ENCODE assay signal across 7 cellular contexts in genomic region chr3:169765281-169765624, GRCh38. TPM values are rescaled to one million over a fixed set of nuclear protein-coding genes. Genes with fewer than 3 reads are reported as not detected.
DNase-seq lines count a peak whose midpoint lies in the region; ATAC-seq and TF ChIP-seq lines count a peak whose summit lies in the region.

No MANE protein-coding gene starts in this region.

- H3K36me3 Mint-ChIP-seq in HFFc6 (ENCODE audit: low read depth) = peaks cover 13% of the 10 kb centered on the region
- H3K36me3 Mint-ChIP-seq in activated T-helper 1 cell treated with anti-CD3 and anti-CD28 coated beads, Interleukin-12 subunit alpha, Interleukin-12 subunit beta, Interleukin-2, Interleukin-4 antibody, amounts not matched to agents 30 ng/mL and 10 ng/mL and 1 ng/mL, durations not matched to agents 14 hours and 24 hours and 36 hours (ENCODE audit: low read depth) = peaks cover 2% of the 10 kb centered on the region

- DNase-seq in HFFc6 (no peak), SHP77 (lab: John Stamatoyannopoulos, UW) (no peak), D341Med (ENCODE audit: low spot score) (no peak)
- no peak for DNase-seq in activated T-helper 1 cell treated with anti-CD3 and anti-CD28 coated beads, Interleukin-12 subunit alpha, Interleukin-12 subunit beta, Interleukin-2, Interleukin-4 antibody, amounts not matched to agents 30 ng/mL and 10 ng/mL and 1 ng/mL, durations not matched to agents 14 hours and 24 hours and 36 hours (ENCODE audit: low spot score)
- no peak for DNase-seq in stimulated activated naive CD8-positive, alpha-beta T cell treated with anti-CD3 and anti-CD28 coated beads, Interleukin-15, amount 100 ng/mL, for 72 hours

- peak overlapping the region; percentile 51 for H3K9ac ChIP-seq in iPS-15b (ENCODE audit: low read depth, low read length)

- H3K4me3 ChIP-seq in iPS-15b (ENCODE audit: low read depth, low read length) = peak overlapping the region; percentile 43

- intact Hi-C loops in activated T-helper 1 cell treated with anti-CD3 and anti-CD28 coated beads, Interleukin-12 subunit alpha, Interleukin-12 subunit beta, Interleukin-2, Interleukin-4 antibody, amounts not matched to agents 30 ng/mL and 10 ng/mL and 1 ng/mL, durations not matched to agents 14 hours and 24 hours and 36 hours (cut with micrococcal nuclease) = loop anchor here (1.0 to 10.0 kb wide), 7 partner anchors 8 to 1670 kb away; partner anchors contain the start of genes GOLIM4, LRRC34, LRRIQ4 and MYNN

- H3K27ac Mint-ChIP-seq in HFFc6 = peak overlapping the region; percentile 87
- peak overlapping the region; percentile 94 for H3K27ac Mint-ChIP-seq in activated T-helper 1 cell treated with anti-CD3 and anti-CD28 coated beads, Interleukin-12 subunit alpha, Interleukin-12 subunit beta, Interleukin-2, Interleukin-4 antibody, amounts not matched to agents 30 ng/mL and 10 ng/mL and 1 ng/mL, durations not matched to agents 14 hours and 24 hours and 36 hours
- peak overlapping the region; percentile 75 to 79 for H3K27ac Mint-ChIP-seq in stimulated activated naive CD8-positive, alpha-beta T cell treated with anti-CD3 and anti-CD28 coated beads, Interleukin-15, amount 100 ng/mL, for 72 hours

- H3K9me3 ChIP-seq in iPS-15b (ENCODE audit: control insufficient read depth, insufficient read depth, low read length) = no peaks in the 10 kb centered on the region

- H3K4me1 Mint-ChIP-seq in HFFc6 (ENCODE audit: low read depth) = peaks cover 38% of the 10 kb centered on the region
- peaks cover 22% of the 10 kb centered on the region for H3K4me1 Mint-ChIP-seq in activated T-helper 1 cell treated with anti-CD3 and anti-CD28 coated beads, Interleukin-12 subunit alpha, Interleukin-12 subunit beta, Interleukin-2, Interleukin-4 antibody, amounts not matched to agents 30 ng/mL and 10 ng/mL and 1 ng/mL, durations not matched to agents 14 hours and 24 hours and 36 hours (ENCODE audit: low read depth)
- peaks cover 19% of the 10 kb centered on the region for H3K4me1 Mint-ChIP-seq in stimulated activated naive CD8-positive, alpha-beta T cell treated with anti-CD3 and anti-CD28 coated beads, Interleukin-15, amount 100 ng/mL, for 72 hours

- no peak for TF ChIP-seq CTCF in HFFc6 (IDR thresholded peaks at IDR 0.05)

- H3K27me3 Mint-ChIP-seq in HFFc6 (ENCODE audit: insufficient read depth) = no peaks in the 10 kb centered on the region; the same call in 1 of the 2 replicates
- H3K27me3 Mint-ChIP-seq in activated T-helper 1 cell treated with anti-CD3 and anti-CD28 coated beads, Interleukin-12 subunit alpha, Interleukin-12 subunit beta, Interleukin-2, Interleukin-4 antibody, amounts not matched to agents 30 ng/mL and 10 ng/mL and 1 ng/mL, durations not matched to agents 14 hours and 24 hours and 36 hours (ENCODE audit: insufficient read depth) = peaks cover 5% of the 10 kb centered on the region
- no peaks in the 10 kb centered on the region for H3K27me3 Mint-ChIP-seq in stimulated activated naive CD8-positive, alpha-beta T cell treated with anti-CD3 and anti-CD28 coated beads, Interleukin-15, amount 100 ng/mL, for 72 hours

- H3K27me3 ChIP-seq in iPS-15b (ENCODE audit: control insufficient read depth, insufficient read depth, low read length) = no peaks in the 10 kb centered on the region

- peaks cover 2% of the 10 kb centered on the region for H3K36me3 ChIP-seq in iPS-15b (ENCODE audit: control insufficient read depth, insufficient read depth, low read length)

- no peaks in the 10 kb centered on the region for H3K4me1 ChIP-seq in iPS-15b (ENCODE audit: control insufficient read depth, insufficient read depth, low read length)

- no peak for ATAC-seq in stimulated activated naive CD8-positive, alpha-beta T cell treated with anti-CD3 and anti-CD28 coated beads, Interleukin-15, amount 100 ng/mL, for 72 hours
- no peak for ATAC-seq in GM19463 (IDR thresholded peaks at IDR 0.05; ENCODE audit: unreplicated experiment)

- H3K9me3 Mint-ChIP-seq in HFFc6 = peaks cover 18% of the 10 kb centered on the region
- no peaks in the 10 kb centered on the region for H3K9me3 Mint-ChIP-seq in activated T-helper 1 cell treated with anti-CD3 and anti-CD28 coated beads, Interleukin-12 subunit alpha, Interleukin-12 subunit beta, Interleukin-2, Interleukin-4 antibody, amounts not matched to agents 30 ng/mL and 10 ng/mL and 1 ng/mL, durations not matched to agents 14 hours and 24 hours and 36 hours
- H3K9me3 Mint-ChIP-seq in stimulated activated naive CD8-positive, alpha-beta T cell treated with anti-CD3 and anti-CD28 coated beads, Interleukin-15, amount 100 ng/mL, for 72 hours = no peaks in the 10 kb centered on the region

- H3K4me3 Mint-ChIP-seq in HFFc6 = peak overlapping the region; percentile 96
- peak overlapping the region; percentile 85 for H3K4me3 Mint-ChIP-seq in activated T-helper 1 cell treated with anti-CD3 and anti-CD28 coated beads, Interleukin-12 subunit alpha, Interleukin-12 subunit beta, Interleukin-2, Interleukin-4 antibody, amounts not matched to agents 30 ng/mL and 10 ng/mL and 1 ng/mL, durations not matched to agents 14 hours and 24 hours and 36 hours
- H3K4me3 Mint-ChIP-seq in stimulated activated naive CD8-positive, alpha-beta T cell treated with anti-CD3 and anti-CD28 coated beads, Interleukin-15, amount 100 ng/mL, for 72 hours = peak overlapping the region; percentile 91 to 92

RNA-seq across cellular contexts. Expression of gene TERC, which starts 0.4 kb away (rescaled TPM):
- total RNA-seq in HFFc6 (2021; fragmentation: NEBNext Ultra II Directional; extraction: Animal tissue kit (Norgen Biotek cat#: 25700)) = 10 to 100 TPM in 5 of 6 experiments, 1 to 10 TPM in 1; 9.7 to 24.5 (median 13.3) TPM
- 3.1 and 3.4 TPM in 2 replicates for total RNA-seq in activated T-helper 1 cell treated with anti-CD3 and anti-CD28 coated beads, Interleukin-12 subunit alpha, Interleukin-12 subunit beta, Interleukin-2, Interleukin-4 antibody, amounts not matched to agents 30 ng/mL and 10 ng/mL and 1 ng/mL, durations not matched to agents 14 hours and 24 hours and 36 hours

RNA-seq across cellular contexts. Expression of gene ACTRT3, which starts 4.1 kb away (rescaled TPM):
- 1 to 10 TPM; 1.2 to 3.5 (median 1.7) TPM for total RNA-seq in HFFc6 (2021; fragmentation: NEBNext Ultra II Directional; extraction: Animal tissue kit (Norgen Biotek cat#: 25700))
- total RNA-seq in activated T-helper 1 cell treated with anti-CD3 and anti-CD28 coated beads, Interleukin-12 subunit alpha, Interleukin-12 subunit beta, Interleukin-2, Interleukin-4 antibody, amounts not matched to agents 30 ng/mL and 10 ng/mL and 1 ng/mL, durations not matched to agents 14 hours and 24 hours and 36 hours = 1.1 and 1.3 TPM in 2 replicates

RNA-seq across cellular contexts. Expression of gene MYNN, which starts 7.9 kb away (rescaled TPM):
- 10 to 100 TPM; 10.9 to 13.8 (median 11.7) TPM for total RNA-seq in HFFc6 (2021; fragmentation: NEBNext Ultra II Directional; extraction: Animal tissue kit (Norgen Biotek cat#: 25700))
- total RNA-seq in activated T-helper 1 cell treated with anti-CD3 and anti-CD28 coated beads, Interleukin-12 subunit alpha, Interleukin-12 subunit beta, Interleukin-2, Interleukin-4 antibody, amounts not matched to agents 30 ng/mL and 10 ng/mL and 1 ng/mL, durations not matched to agents 14 hours and 24 hours and 36 hours = 14.5 and 16.8 TPM in 2 replicates

RNA-seq across cellular contexts. Expression of gene LRRIQ4, which starts 47.4 kb away (rescaled TPM):
- not detected for total RNA-seq in HFFc6 (2021; fragmentation: NEBNext Ultra II Directional; extraction: Animal tissue kit (Norgen Biotek cat#: 25700))
- 0.10 and 0.12 TPM in 2 replicates for total RNA-seq in activated T-helper 1 cell treated with anti-CD3 and anti-CD28 coated beads, Interleukin-12 subunit alpha, Interleukin-12 subunit beta, Interleukin-2, Interleukin-4 antibody, amounts not matched to agents 30 ng/mL and 10 ng/mL and 1 ng/mL, durations not matched to agents 14 hours and 24 hours and 36 hours

RNA-seq across cellular contexts. Expression of gene LRRC34, which starts 47.5 kb away (rescaled TPM):
- 1 to 10 TPM in 3 of 6 experiments, under 1 TPM in 3; 0.59 to 1.5 (median 0.94) TPM for total RNA-seq in HFFc6 (2021; fragmentation: NEBNext Ultra II Directional; extraction: Animal tissue kit (Norgen Biotek cat#: 25700))
- total RNA-seq in activated T-helper 1 cell treated with anti-CD3 and anti-CD28 coated beads, Interleukin-12 subunit alpha, Interleukin-12 subunit beta, Interleukin-2, Interleukin-4 antibody, amounts not matched to agents 30 ng/mL and 10 ng/mL and 1 ng/mL, durations not matched to agents 14 hours and 24 hours and 36 hours = 2.8 and 2.9 TPM in 2 replicates
